ENCODE assay signal across 25 cellular contexts in genomic region chr17:48903401-48903800, GRCh38. TPM values are rescaled to one million over a fixed set of nuclear protein-coding genes. Genes with fewer than 3 reads are reported as not detected.
DNase-seq lines count a peak whose midpoint lies in the region; ATAC-seq, FAIRE-seq and TF ChIP-seq lines count a peak whose summit lies in the region.
"Had no signal": no experiment of that assay in that cellular context is flagged by ENCODE, and none has a peak within 500 bp of the region (broad histone marks: within the 10 kb centered on the region; RNA-seq: fewer than 3 reads in every experiment).

No MANE protein-coding gene starts in this region.

- peak overlapping the region; percentile 13; the same call in 1 of the 3 replicates for H3K4me2 ChIP-seq in A549
- H3K4me2 ChIP-seq: BLaER1 had no signal

- FAIRE-seq in A549 (lab: Jason Lieb, UNC) = no peak
- FAIRE-seq: GM12878, GM12892, GM18507 had no signal

- no peak overlapping the region for H3K4me3 ChIP-seq in A549
- H3K4me3 ChIP-seq: BLaER1, GM12878 had no signal

- ATAC-seq in A549 = no peak
- ATAC-seq in HG02938 (IDR thresholded peaks at IDR 0.05; ENCODE audit: unreplicated experiment) = no peak
- ATAC-seq in HG03045 (IDR thresholded peaks at IDR 0.05; ENCODE audit: unreplicated experiment) = no peak
- ATAC-seq: GM12878 had no signal

- no peak for TF ChIP-seq POLR2A in A549 (IDR thresholded peaks at IDR 0.05; ENCODE audit: low read length)

- 100% methylated on average over 1 of the region's 1 CpG for WGBS in A549 (ENCODE audit: missing lambda C conversion rate)

- TF ChIP-seq CTCF in A549 (IDR thresholded peaks at IDR 0.05) = no peak

- peaks cover 19% of the 10 kb centered on the region for H3K4me1 ChIP-seq in A549
- H3K4me1 ChIP-seq: BE2C had no signal

- no peaks in the 10 kb centered on the region for H3K9me3 ChIP-seq in A549
- H3K9me3 ChIP-seq: BE2C, BLaER1 had no signal

- DNase-seq in NCI-H146 (lab: John Stamatoyannopoulos, UW) = peak; percentile 33
- no peak for DNase-seq in NCI-H146 treated with DMSO at 0.1 percent for 48 hours (lab: John Stamatoyannopoulos, UW; ENCODE audit: unreplicated experiment)
- no peak for DNase-seq in A549 (ENCODE audit: low read depth in 1 of 2, low spot score in 1 of 2)
- peak; percentile 13 for DNase-seq in DMS53 treated with DMSO at 0.1 percent for 48 hours (lab: John Stamatoyannopoulos, UW; ENCODE audit: unreplicated experiment)
- DNase-seq in NCI-H69 (lab: John Stamatoyannopoulos, UW) = peak; percentile 29
- DNase-seq: ACHN; BE2C; C1 segment of cervical spinal cord; CD4-positive, alpha-beta memory T cell; CD4-positive, CD25-positive, alpha-beta regulatory T cell; CD8-positive, alpha-beta memory T cell; COR-L47; DMS 273 treated with DMSO at 0.1 percent for 48 hours; DMS153; DMS79; DND-41; EL; GDM1 had no signal

- POLR2A ChIA-PET in A549 (lab: Yijun Ruan, JAX) = no interaction called here

- CTCF ChIA-PET in A549 (lab: Yijun Ruan, JAX) = interaction anchor here (0.7 to 5.0 kb wide), 10 partner anchors 11 to 232 kb away, joined by 3 to 32 read pairs (median 6); partner anchors contain the start of genes ATP5MC1 and PRAC2

- no peak overlapping the region for H3K27ac ChIP-seq in A549
- H3K27ac ChIP-seq: 22Rv1, BLaER1 had no signal

- TF ChIP-seq RAD21 in A549 (conservative IDR thresholded peaks at IDR 0.05 in 1 of 2, IDR thresholded peaks at IDR 0.05 in 1 of 2) = no peak

- TF ChIP-seq EP300 in A549 (IDR thresholded peaks at IDR 0.05) = no peak

TF ChIP-seq in A549, 52 proteins besides CTCF, POLR2A, EP300 and RAD21:
- TF ChIP-seq ZNF302 (CRISPR knock-in tag; IDR thresholded peaks at IDR 0.05) = no peak
- TF ChIP-seq SMC3 (IDR thresholded peaks at IDR 0.05) = no peak
- no peak for TF ChIP-seq HDAC2 (IDR thresholded peaks at IDR 0.05)
- TF ChIP-seq TFCP2L1 (CRISPR knock-in tag; IDR thresholded peaks at IDR 0.05) = no peak
- no peak for TF ChIP-seq PHF8 (IDR thresholded peaks at IDR 0.05; ENCODE audit: borderline replicate concordance, low read depth)
- TF ChIP-seq SREBF2 (IDR thresholded peaks at IDR 0.05) = no peak
- TF ChIP-seq E2F6 (IDR thresholded peaks at IDR 0.05; ENCODE audit: borderline replicate concordance, low read depth) = no peak
- TF ChIP-seq ZC3H11A (IDR thresholded peaks at IDR 0.05) = no peak
- no peak for TF ChIP-seq CHD2 (IDR thresholded peaks at IDR 0.05; ENCODE audit: low read length, partially characterized antibody)
- no peak for TF ChIP-seq RFX5 (IDR thresholded peaks at IDR 0.05)

RNA-seq across cellular contexts. Expression of gene UBE2Z, which starts 4.8 kb away (rescaled TPM):
- polyA plus RNA-seq in A549 (2011; rRNA removed) (174 and 196 TPM in 2 replicates), A549 (2017; fragmentation: RNase III; extraction: RNeasy Plus Mini Kit Qiagen cat#74134 plus additional on column Dnase treatment) (104 to 114 TPM (median 109 TPM) in 3 replicates)
- polyA plus RNA-seq in A549 (2012; cell fraction: cytosol; rRNA removed) = 108 and 127 TPM in 2 replicates
- polyA plus RNA-seq in A549 (2012; cell fraction: nucleus; rRNA removed) = 71.6 and 111 TPM in 2 replicates
- 155 and 161 TPM in 2 replicates for polyA minus RNA-seq in A549 (2011; rRNA and poly(A)+ RNA removed)

RNA-seq across cellular contexts. Expression of gene ATP5MC1, which starts 10.8 kb away (rescaled TPM):
- polyA plus RNA-seq in A549 (2011; rRNA removed) (287 and 394 TPM in 2 replicates), A549 (2017; fragmentation: RNase III; extraction: RNeasy Plus Mini Kit Qiagen cat#74134 plus additional on column Dnase treatment) (545 to 704 TPM (median 623 TPM) in 3 replicates)
- polyA plus RNA-seq in A549 (2012; cell fraction: cytosol; rRNA removed) = 1,184 and 1,265 TPM in 2 replicates
- polyA plus RNA-seq in A549 (2012; cell fraction: nucleus; rRNA removed) = 1,009 and 1,026 TPM in 2 replicates
- polyA minus RNA-seq in A549 (2011; rRNA and poly(A)+ RNA removed) = 199 and 252 TPM in 2 replicates

RNA-seq across cellular contexts. Expression of gene SNF8, which starts 41.2 kb away (rescaled TPM):
- polyA plus RNA-seq in A549 (2011; rRNA removed) = 187 and 209 TPM in 2 replicates
- 368 and 375 TPM in 2 replicates for polyA plus RNA-seq in A549 (2012; cell fraction: cytosol; rRNA removed)
- 159 and 183 TPM in 2 replicates for polyA plus RNA-seq in A549 (2012; cell fraction: nucleus; rRNA removed)
- polyA plus RNA-seq in A549 (2017; fragmentation: RNase III; extraction: RNeasy Plus Mini Kit Qiagen cat#74134 plus additional on column Dnase treatment) = 298 to 323 TPM (median 320 TPM) in 3 replicates
- 162 TPM in 2 replicates for polyA minus RNA-seq in A549 (2011; rRNA and poly(A)+ RNA removed)

Comparison
In these comparisons a context has a peak if more than half of its experiments do, and no peak if none do; other contexts are left out.
1. DNase-seq: peak in NCI-H146 (single experiment), DMS53 treated with DMSO at 0.1 percent for 48 hours (single experiment) and NCI-H69 (single experiment); none in NCI-H146 treated with DMSO at 0.1 percent for 48 hours (single experiment) and A549 (0 of 2).